15 cellular contexts compared by ENCODE assay signal in genomic region chr1:55233149-55233777, GRCh38. TPM values are rescaled to one million over a fixed set of nuclear protein-coding genes. Genes with fewer than 3 reads are reported as not detected.
DNase-seq lines count a peak whose midpoint lies in the region; ATAC-seq and TF ChIP-seq lines count a peak whose summit lies in the region.
"Had no signal": no experiment of that assay in that cellular context is flagged by ENCODE, and none has a peak within 500 bp of the region (broad histone marks: within the 10 kb centered on the region; RNA-seq: fewer than 3 reads in every experiment).

No MANE protein-coding gene starts in this region.

- ATAC-seq in left cardiac atrium (no peak), GM19467 (IDR thresholded peaks at IDR 0.05; ENCODE audit: unreplicated experiment) (no peak)

- H3K4me3 ChIP-seq in GM23248: 0 out of 2 replicates have a peak overlapping the region, but pooled peaks have one; percentile 13
- H3K4me3 ChIP-seq: lung had no signal

- H3K4me1 ChIP-seq in GM23248 (ENCODE audit: insufficient read depth): peaks cover 37% of the 10 kb centered on the region

- H3K9me2 ChIP-seq in GM23248 (ENCODE audit: insufficient read depth): no peaks in the 10 kb centered on the region

- H4K20me1 ChIP-seq in GM23248 (ENCODE audit: insufficient read depth): no peaks in the 10 kb centered on the region

- peaks cover 16% of the 10 kb centered on the region for H3K27me3 Mint-ChIP-seq in nephron progenitor cell (ENCODE audit: low read depth, poor library complexity)

- peak overlapping the region; percentile 65 for H3K27ac ChIP-seq in GM23248

- H3K27ac Mint-ChIP-seq in nephron progenitor cell: no peak overlapping the region
- H3K27ac Mint-ChIP-seq: CD4-positive, alpha-beta T cell; nephron had no signal

- peaks cover 31% of the 10 kb centered on the region for H3F3A ChIP-seq in GM23248 (ENCODE audit: insufficient read depth)

- peak overlapping the region; percentile 50 for H2AFZ ChIP-seq in GM23248

- no peaks in the 10 kb centered on the region for H3K27me3 ChIP-seq in GM23248 (replicated peaks; ENCODE audit: insufficient read depth)

- DNase-seq in A172 (ENCODE audit: low spot score) (peak; percentile 32), GM23248 (peak; percentile 64), RPMI7951 (ENCODE audit: low read depth) (peak; percentile 49), kidney tubule cell (ENCODE audit: low spot score) (peak; percentile 52), left cardiac atrium (no peak), nephron progenitor cell (no peak), amygdala (lab: John Stamatoyannopoulos, UW) (no peak)
- DNase-seq: activated CD8-positive, alpha-beta memory T cell treated with anti-CD3 and anti-CD28 coated beads for 24 hours; aorta; CD4-positive, alpha-beta T cell; H7; NCI-H526 had no signal

- H3K36me3 ChIP-seq in GM23248 (ENCODE audit: low read depth): no peaks in the 10 kb centered on the region

- no peaks in the 10 kb centered on the region for H3K9me3 ChIP-seq in GM23248 (ENCODE audit: low read depth)

- no peaks in the 10 kb centered on the region for H3K4me1 Mint-ChIP-seq in nephron progenitor cell
- H3K4me1 Mint-ChIP-seq: nephron had no signal

- no peak overlapping the region for H3K4me3 Mint-ChIP-seq in nephron progenitor cell
- H3K4me3 Mint-ChIP-seq: CD4-positive, alpha-beta T cell; nephron had no signal

- TF ChIP-seq CTCF in nephron progenitor cell (IDR thresholded peaks at IDR 0.05): no peak

- intact Hi-C loops in left cardiac atrium (cut with DNase I): no loop called here

- 93 to 100% methylated on average over 5 of the region's 5 CpGs for WGBS in GM23248 (ENCODE audit: low coverage in 1 of 2, low lambda C conversion rate in 2 of 2, missing lambda C conversion rate in 2 of 2), 2 experiments

- in situ Hi-C loops in GM23248 (cut with MboI): no loop called here

- peak overlapping the region; percentile 44; the same call in 1 of the 2 replicates for H3K9ac ChIP-seq in GM23248

- peaks cover 6% of the 10 kb centered on the region for H3K9me3 Mint-ChIP-seq in nephron progenitor cell
- H3K9me3 Mint-ChIP-seq: CD4-positive, alpha-beta T cell had no signal

- no peaks in the 10 kb centered on the region for H3K79me2 ChIP-seq in GM23248 (ENCODE audit: insufficient read depth)

- H3K36me3 Mint-ChIP-seq in nephron progenitor cell (ENCODE audit: low read depth): no peaks in the 10 kb centered on the region

- H3K4me2 ChIP-seq in GM23248 (ENCODE audit: unreplicated experiment): peak overlapping the region; percentile 53

RNA-seq across cellular contexts. Expression of gene USP24, which starts 18.1 kb away (rescaled TPM):
- 20.6 and 22.1 TPM in 2 replicates for total RNA-seq in A172 (2014; rRNA removed; shearing (Covaris generic))
- total RNA-seq in GM23248 (2014; rRNA removed; shearing (Covaris generic)): 16.3 and 26.9 TPM in 2 replicates
- polyA plus RNA-seq in GM23248 (2016; fragmentation: Nextera tagmentation; extraction: Ambion mirVana): 3.3 and 4.4 TPM in 2 replicates
- 21.3 and 26.2 TPM in 2 replicates for total RNA-seq in RPMI7951 (2014; rRNA removed; shearing (Covaris generic))
- 10 to 100 TPM; 31.8 to 33.6 TPM for total RNA-seq in left cardiac atrium

Comparison
In these comparisons a context has a peak if more than half of its experiments do, and no peak if none do; other contexts are left out.
1. DNase-seq: peak in A172 (single experiment), GM23248 (single experiment), RPMI7951 (single experiment) and kidney tubule cell (single experiment); none in left cardiac atrium (single experiment), nephron progenitor cell (single experiment) and amygdala (0 of 56).